In genomic region chrX:135340827-135341226, GRCh38 we compare ENCODE assay signal across 9 cellular contexts. TPM values are rescaled to one million over a fixed set of nuclear protein-coding genes. Genes with fewer than 3 reads are reported as not detected.
DNase-seq lines count a peak whose midpoint lies in the region; ATAC-seq and TF ChIP-seq lines count a peak whose summit lies in the region.
"Had no signal": no experiment of that assay in that cellular context is flagged by ENCODE, and none has a peak within 500 bp of the region (broad histone marks: within the 10 kb centered on the region; RNA-seq: fewer than 3 reads in every experiment).

No MANE protein-coding gene starts in this region.

- H3K27me3 Mint-ChIP-seq in T-helper 17 cell = no peaks in the 10 kb centered on the region

- DNase-seq in heart left ventricle (no peak), cardiac septum (ENCODE audit: low spot score) (no peak), T-helper 17 cell (no peak), foreskin fibroblast (peak; percentile 64 to 82), thoracic aorta (ENCODE audit: low spot score) (no peak), GM19238 (ENCODE audit: insufficient read length, low spot score) (no peak), HT-29 (ENCODE audit: low spot score) (no peak)
- DNase-seq: stimulated activated CD4-positive, alpha-beta T cell treated with anti-CD3 and anti-CD28 coated beads, Interleukin-4, amount 100 ng/mL, for 4 hours had no signal

- peaks cover 0 to 52% (median 23%) of the 10 kb centered on the region in 12 donors for H3K4me1 ChIP-seq in heart left ventricle
- peaks cover 7 to 39% of the 10 kb centered on the region in 2 donors for H3K4me1 ChIP-seq in thoracic aorta (ENCODE audit: control insufficient read depth in 1 of 2, low read depth in 2 of 2)

- peaks cover 40% of the 10 kb centered on the region for H3K4me1 Mint-ChIP-seq in T-helper 17 cell

- H3K27ac ChIP-seq in heart left ventricle (no peak overlapping the region), thoracic aorta (no peak overlapping the region)

- peak overlapping the region in 9 of 12 donors; percentile 0 to 92 (median 75) for H3K4me3 ChIP-seq in heart left ventricle
- peak overlapping the region; percentile 76 to 77 for H3K4me3 ChIP-seq in foreskin fibroblast (ENCODE audit: low read depth in 1 of 2, low read length in 2 of 2)
- H3K4me3 ChIP-seq in thoracic aorta = peak overlapping the region; percentile 87

- H3K27me3 ChIP-seq in heart left ventricle = peaks cover 0 to 2% (median 0%) of the 10 kb centered on the region in 9 donors
- H3K27me3 ChIP-seq in thoracic aorta (replicated peaks; ENCODE audit: insufficient read depth) = no peaks in the 10 kb centered on the region

- no peak for TF ChIP-seq CTCF in heart left ventricle (IDR thresholded peaks at IDR 0.05)
- no peak for TF ChIP-seq CTCF in foreskin fibroblast (IDR thresholded peaks at IDR 0.05; ENCODE audit: low read depth, low read length)
- no peak for TF ChIP-seq CTCF in thoracic aorta (IDR thresholded peaks at IDR 0.05)

- WGBS in heart left ventricle, 4 donors = 48 to 63% (median 56%) methylated on average over 2 of the region's 2 CpGs

- H3K9me3 ChIP-seq in heart left ventricle = peaks cover 0 to 6% (median 0%) of the 10 kb centered on the region in 12 donors
- H3K9me3 ChIP-seq in T-helper 17 cell (ENCODE audit: control insufficient read depth, low read length, poor library complexity, severe bottlenecking) = no peaks in the 10 kb centered on the region
- no peaks in the 10 kb centered on the region for H3K9me3 ChIP-seq in thoracic aorta

- ATAC-seq in heart left ventricle (no peak), T-helper 17 cell (no peak), thoracic aorta (ENCODE audit: insufficient number of reproducible peaks, low FRiP score, low read depth) (no peak), HG02870 (IDR thresholded peaks at IDR 0.05; ENCODE audit: unreplicated experiment) (no peak)

- H3K36me3 Mint-ChIP-seq in T-helper 17 cell (ENCODE audit: low read depth) = peaks cover 9% of the 10 kb centered on the region

- H3K27ac Mint-ChIP-seq in T-helper 17 cell = peak overlapping the region; percentile 43

- H3K4me3 Mint-ChIP-seq in T-helper 17 cell = peak overlapping the region; percentile 63

- no peak for TF ChIP-seq POLR2A in heart left ventricle (IDR thresholded peaks at IDR 0.05)

- intact Hi-C loops in heart left ventricle (cut with DNase I) (no loop called here), cardiac septum (cut with DNase I) (no loop called here)

- H3K36me3 ChIP-seq in heart left ventricle = no peaks in the 10 kb centered on the region
- H3K36me3 ChIP-seq in thoracic aorta = no peaks in the 10 kb centered on the region

RNA-seq across cellular contexts. Expression of gene ZNF75D, which starts 3.1 kb away (rescaled TPM):
- total RNA-seq in heart left ventricle (1 to 10 TPM; 2.8 to 6.1 (median 3.2) TPM), cardiac septum (2.8 TPM), T-helper 17 cell (1 to 10 TPM; 9.4 to 9.6 TPM), thoracic aorta (1 to 10 TPM; 7.4 to 7.5 TPM)
- 1 to 10 TPM; 3.2 to 4.0 TPM for polyA plus RNA-seq in heart left ventricle
- total RNA-seq in HT-29 (2014; rRNA removed; shearing (Covaris generic)) = 6.8 and 9.2 TPM in 2 replicates

RNA-seq across cellular contexts. Expression of gene ZNF449, which starts 3.8 kb away (rescaled TPM):
- total RNA-seq in heart left ventricle = 1 to 10 TPM; 4.4 to 7.4 (median 5.1) TPM
- polyA plus RNA-seq in heart left ventricle = 1 to 10 TPM; 2.1 to 3.7 TPM
- total RNA-seq in cardiac septum = 6.4 TPM
- 1 to 10 TPM; 2.7 to 2.9 TPM for total RNA-seq in T-helper 17 cell
- total RNA-seq in thoracic aorta = 10 to 100 TPM; 13.1 to 22.1 TPM
- 0.71 and 1.0 TPM in 2 replicates for total RNA-seq in HT-29 (2014; rRNA removed; shearing (Covaris generic))

RNA-seq across cellular contexts. Expression of gene ETDC, which starts 31.5 kb away (rescaled TPM):
- not detected for total RNA-seq in heart left ventricle
- polyA plus RNA-seq in heart left ventricle = not detected
- not detected for total RNA-seq in cardiac septum
- total RNA-seq in T-helper 17 cell = not detected
- total RNA-seq in thoracic aorta = not detected
- total RNA-seq in HT-29 (2014; rRNA removed; shearing (Covaris generic)) = not detected in 2 replicates

Comparison
In these comparisons a context has a peak if more than half of its experiments do, and no peak if none do; other contexts are left out.
1. DNase-seq: peak in foreskin fibroblast (2 of 2); none in heart left ventricle (0 of 5), cardiac septum (single experiment), T-helper 17 cell (0 of 3), thoracic aorta (single experiment), GM19238 (single experiment) and HT-29 (single experiment).
2. Peak in every context shown above with its lines, with median percentiles within 50 percentile points of each other: H3K4me3 ChIP-seq.